In genomic region chr5:58912102-58912501, GRCh38 we compare ENCODE assay signal across 16 cellular contexts.
"Had no signal": no experiment of that assay in that cellular context is flagged by ENCODE, and none has a peak within 500 bp of the region (broad histone marks: within the 10 kb centered on the region; RNA-seq: fewer than 3 reads in every experiment).

No MANE protein-coding gene starts in this region.

- DNase-seq: activated CD4-positive, alpha-beta T cell treated with anti-CD3 and anti-CD28 coated beads, Interleukin-2, amount 50 U/mL, for 1 hour; activated CD4-positive, CD25-positive, alpha-beta regulatory T cell treated with anti-CD3 and anti-CD28 coated beads, Interleukin-2, amount 50 U/mL, for 72 hours; activated CD8-positive, alpha-beta memory T cell treated with anti-CD3 and anti-CD28 coated beads, Interleukin-2, amount 50 U/mL, for 4 hours; activated effector memory CD4-positive, alpha-beta T cell treated with anti-CD3 and anti-CD28 coated beads, Interleukin-2, amount 50 U/mL, for 16 hours; activated naive CD4-positive, alpha-beta T cell treated with anti-CD3 and anti-CD28 coated beads, Interleukin-2, amount 50 U/mL, for 16 hours; activated T-cell treated with anti-CD3 and anti-CD28 coated beads, Interleukin-2, amount 50 U/mL, for 48 hours; aorta; brain microvascular endothelial cell; central memory CD4-positive, alpha-beta T cell; gastrocnemius medialis; heart left ventricle; left lung; stimulated activated CD4-positive, alpha-beta T cell treated with anti-CD3 and anti-CD28 coated beads, Interleukin-2, amount 100 ng/mL, for 24 hours; stimulated activated naive CD4-positive, alpha-beta T cell treated with Interleukin-2 at 50 U/mL for 16 hours; substantia nigra; tibial artery had no signal

- H3K4me3 ChIP-seq: gastrocnemius medialis, heart left ventricle, left lung, tibial artery had no signal

- H3K27me3 ChIP-seq: brain microvascular endothelial cell, gastrocnemius medialis, heart left ventricle, left lung, tibial artery had no signal

- H3K9me3 ChIP-seq: gastrocnemius medialis, heart left ventricle, left lung, tibial artery had no signal

- H3K4me1 ChIP-seq: left lung had no signal

- H3K36me3 ChIP-seq: brain microvascular endothelial cell, gastrocnemius medialis, heart left ventricle, left lung, tibial artery had no signal

- H3K27ac ChIP-seq: brain microvascular endothelial cell, gastrocnemius medialis, heart left ventricle, left lung, tibial artery had no signal
